1 cellular context compared by ENCODE assay signal in the genomic region with DNA sequence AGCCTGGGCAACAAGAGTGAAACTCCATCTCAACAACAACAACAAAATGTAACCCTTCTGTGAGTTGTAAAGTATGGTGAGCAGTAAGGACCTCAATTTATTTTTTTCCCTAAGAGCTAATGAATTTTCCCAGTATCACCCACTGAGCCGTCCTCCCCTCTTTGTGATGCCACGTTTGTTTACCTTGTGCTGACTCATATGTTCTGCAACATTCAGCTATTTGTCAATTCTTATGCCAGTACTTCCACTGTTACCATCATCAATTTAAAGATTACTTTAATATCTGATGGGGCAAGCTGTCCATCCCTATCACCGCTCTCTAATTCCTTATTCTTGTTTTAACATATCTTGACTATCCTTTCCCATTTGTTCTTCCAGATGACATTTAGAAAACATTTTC.
TF ChIP-seq lines count a peak whose summit lies in the region.

No MANE protein-coding gene starts in this region.

TF ChIP-seq in HepG2, 621 proteins besides CTCF, POLR2A, EP300 and RAD21 (continues in another document):
- TF ChIP-seq SRF (IDR thresholded peaks at IDR 0.05; ENCODE audit: low read depth, low read length) (no peak), IRX3 (CRISPR knock-in tag; IDR thresholded peaks at IDR 0.05; ENCODE audit: borderline replicate concordance, low read depth) (no peak), NFE2L2 (IDR thresholded peaks at IDR 0.05; ENCODE audit: low read length) (peak; percentile 25; the same call in 1 of the 2 replicates), ARNT (IDR thresholded peaks at IDR 0.05) (no peak), ZNF776 (CRISPR knock-in tag; IDR thresholded peaks at IDR 0.05) (no peak), ZNF546 (CRISPR knock-in tag; conservative IDR thresholded peaks at IDR 0.05) (no peak), ZKSCAN8 (CRISPR knock-in tag; IDR thresholded peaks at IDR 0.05; ENCODE audit: borderline replicate concordance) (no peak), SIN3B (IDR thresholded peaks at IDR 0.05; ENCODE audit: low read length) (no peak), ZNF382 (CRISPR knock-in tag; IDR thresholded peaks at IDR 0.05; ENCODE audit: borderline replicate concordance) (no peak), ISL2 (CRISPR knock-in tag; IDR thresholded peaks at IDR 0.05) (no peak), DNMT1 (CRISPR knock-in tag; IDR thresholded peaks at IDR 0.05) (no peak), USF2 (IDR thresholded peaks at IDR 0.05; ENCODE audit: low read depth, low read length) (no peak), USF2 (CRISPR knock-in tag; IDR thresholded peaks at IDR 0.05; ENCODE audit: borderline replicate concordance) (no peak), CEBPB (IDR thresholded peaks at IDR 0.05; ENCODE audit: borderline replicate concordance, low read depth, low read length) (peak; percentile 82), ZNF784 (CRISPR knock-in tag; IDR thresholded peaks at IDR 0.05; ENCODE audit: borderline replicate concordance) (no peak), ZNF644 (CRISPR knock-in tag; IDR thresholded peaks at IDR 0.05; ENCODE audit: low read depth) (0 out of 2 replicates have a peak, but pooled peaks have one; percentile 13), ZFP41 (CRISPR knock-in tag; IDR thresholded peaks at IDR 0.05; ENCODE audit: borderline replicate concordance) (no peak), ZBTB7B (CRISPR knock-in tag; IDR thresholded peaks at IDR 0.05) (no peak), MAFK (conservative IDR thresholded peaks at IDR 0.05 in 1 of 2, IDR thresholded peaks at IDR 0.05 in 1 of 2; ENCODE audit: low read length in 2 of 2) (peak; percentile 87 to 91), JUNB (CRISPR knock-in tag; IDR thresholded peaks at IDR 0.05; ENCODE audit: borderline replicate concordance) (peak; percentile 79), FOSL1 (CRISPR knock-in tag; IDR thresholded peaks at IDR 0.05; ENCODE audit: borderline replicate concordance) (peak; percentile 75; the same call in 1 of the 2 replicates), ZNF446 (CRISPR knock-in tag; IDR thresholded peaks at IDR 0.05) (no peak), FOSL2 (CRISPR knock-in tag; IDR thresholded peaks at IDR 0.05) (peak; percentile 98), SKIL (CRISPR knock-in tag; IDR thresholded peaks at IDR 0.05; ENCODE audit: borderline replicate concordance) (no peak), ZFP36L1 (CRISPR knock-in tag; IDR thresholded peaks at IDR 0.05) (no peak), ZNF335 (CRISPR knock-in tag; IDR thresholded peaks at IDR 0.05) (peak; percentile 35; the same call in 1 of the 2 replicates), ATF7-NPFF (CRISPR knock-in tag; IDR thresholded peaks at IDR 0.05; ENCODE audit: low read depth) (no peak), HINFP (CRISPR knock-in tag; IDR thresholded peaks at IDR 0.05; ENCODE audit: low read depth) (no peak), ZNF580 (CRISPR knock-in tag; IDR thresholded peaks at IDR 0.05; ENCODE audit: borderline replicate concordance, low read depth) (no peak), KDM6A (CRISPR knock-in tag; IDR thresholded peaks at IDR 0.05; ENCODE audit: low read depth) (no peak), MAFF (IDR thresholded peaks at IDR 0.05; ENCODE audit: low read depth, low read length) (peak; percentile 89), ZNF780A (CRISPR knock-in tag; IDR thresholded peaks at IDR 0.05) (no peak), FOXA3 (CRISPR knock-in tag; IDR thresholded peaks at IDR 0.05) (peak; percentile 82; the same call in 1 of the 2 replicates), GATAD2A (CRISPR knock-in tag; IDR thresholded peaks at IDR 0.05) (peak; percentile 59), TEAD3 (CRISPR knock-in tag; optimal IDR thresholded peaks at IDR 0.05; ENCODE audit: borderline replicate concordance) (no peak), ZKSCAN5 (CRISPR knock-in tag; IDR thresholded peaks at IDR 0.05) (no peak), GTF2F1 (IDR thresholded peaks at IDR 0.05; ENCODE audit: low read length) (no peak), ZNF75D (CRISPR knock-in tag; IDR thresholded peaks at IDR 0.05; ENCODE audit: borderline replicate concordance) (no peak), SMC3 (IDR thresholded peaks at IDR 0.05; ENCODE audit: low read length) (no peak), ZNF572 (CRISPR knock-in tag; IDR thresholded peaks at IDR 0.05) (no peak), ZNF562 (CRISPR knock-in tag; IDR thresholded peaks at IDR 0.05; ENCODE audit: borderline replicate concordance) (no peak), JUND (CRISPR knock-in tag; IDR thresholded peaks at IDR 0.05) (peak; percentile 85), NPAS2 (CRISPR knock-in tag; IDR thresholded peaks at IDR 0.05; ENCODE audit: borderline replicate concordance) (no peak), RCOR2 (CRISPR knock-in tag; IDR thresholded peaks at IDR 0.05) (no peak), CREB1 (IDR thresholded peaks at IDR 0.05) (no peak), CREB1 (CRISPR knock-in tag; IDR thresholded peaks at IDR 0.05) (0 out of 2 replicates have a peak, but pooled peaks have one; percentile 40), ISX (CRISPR knock-in tag; conservative IDR thresholded peaks at IDR 0.05) (no peak), REXO4 (CRISPR knock-in tag; IDR thresholded peaks at IDR 0.05; ENCODE audit: borderline replicate concordance) (no peak), NR1H2 (CRISPR knock-in tag; IDR thresholded peaks at IDR 0.05; ENCODE audit: borderline replicate concordance, low read depth) (no peak), KAT2B (IDR thresholded peaks at IDR 0.05; ENCODE audit: borderline replicate concordance, low read depth, low read length) (no peak), TIGD3 (CRISPR knock-in tag; IDR thresholded peaks at IDR 0.05; ENCODE audit: borderline replicate concordance) (no peak)
- TF ChIP-seq, protein P1, sequence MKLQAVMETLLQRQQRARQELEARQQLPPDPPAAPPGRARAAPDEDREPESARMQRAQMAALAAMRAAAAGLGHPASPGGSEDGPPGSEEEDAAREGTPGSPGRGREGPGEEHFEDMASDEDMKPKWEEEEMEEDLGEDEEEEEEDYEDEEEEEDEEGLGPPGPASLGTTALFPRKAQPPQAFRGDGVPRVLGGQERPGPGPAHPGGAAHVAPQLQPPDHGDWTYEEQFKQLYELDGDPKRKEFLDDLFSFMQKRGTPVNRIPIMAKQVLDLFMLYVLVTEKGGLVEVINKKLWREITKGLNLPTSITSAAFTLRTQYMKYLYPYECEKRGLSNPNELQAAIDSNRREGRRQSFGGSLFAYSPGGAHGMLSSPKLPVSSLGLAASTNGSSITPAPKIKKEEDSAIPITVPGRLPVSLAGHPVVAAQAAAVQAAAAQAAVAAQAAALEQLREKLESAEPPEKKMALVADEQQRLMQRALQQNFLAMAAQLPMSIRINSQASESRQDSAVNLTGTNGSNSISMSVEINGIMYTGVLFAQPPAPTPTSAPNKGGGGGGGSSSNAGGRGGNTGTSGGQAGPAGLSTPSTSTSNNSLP (IDR thresholded peaks at IDR 0.05; ENCODE audit: low read depth, low read length): 0 out of 2 replicates have a peak, but pooled peaks have one; percentile 4
- TF ChIP-seq, protein P2, sequence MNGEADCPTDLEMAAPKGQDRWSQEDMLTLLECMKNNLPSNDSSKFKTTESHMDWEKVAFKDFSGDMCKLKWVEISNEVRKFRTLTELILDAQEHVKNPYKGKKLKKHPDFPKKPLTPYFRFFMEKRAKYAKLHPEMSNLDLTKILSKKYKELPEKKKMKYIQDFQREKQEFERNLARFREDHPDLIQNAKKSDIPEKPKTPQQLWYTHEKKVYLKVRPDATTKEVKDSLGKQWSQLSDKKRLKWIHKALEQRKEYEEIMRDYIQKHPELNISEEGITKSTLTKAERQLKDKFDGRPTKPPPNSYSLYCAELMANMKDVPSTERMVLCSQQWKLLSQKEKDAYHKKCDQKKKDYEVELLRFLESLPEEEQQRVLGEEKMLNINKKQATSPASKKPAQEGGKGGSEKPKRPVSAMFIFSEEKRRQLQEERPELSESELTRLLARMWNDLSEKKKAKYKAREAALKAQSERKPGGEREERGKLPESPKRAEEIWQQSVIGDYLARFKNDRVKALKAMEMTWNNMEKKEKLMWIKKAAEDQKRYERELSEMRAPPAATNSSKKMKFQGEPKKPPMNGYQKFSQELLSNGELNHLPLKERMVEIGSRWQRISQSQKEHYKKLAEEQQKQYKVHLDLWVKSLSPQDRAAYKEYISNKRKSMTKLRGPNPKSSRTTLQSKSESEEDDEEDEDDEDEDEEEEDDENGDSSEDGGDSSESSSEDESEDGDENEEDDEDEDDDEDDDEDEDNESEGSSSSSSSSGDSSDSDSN (CRISPR knock-in tag; IDR thresholded peaks at IDR 0.05): no peak
- TF ChIP-seq, protein P3, sequence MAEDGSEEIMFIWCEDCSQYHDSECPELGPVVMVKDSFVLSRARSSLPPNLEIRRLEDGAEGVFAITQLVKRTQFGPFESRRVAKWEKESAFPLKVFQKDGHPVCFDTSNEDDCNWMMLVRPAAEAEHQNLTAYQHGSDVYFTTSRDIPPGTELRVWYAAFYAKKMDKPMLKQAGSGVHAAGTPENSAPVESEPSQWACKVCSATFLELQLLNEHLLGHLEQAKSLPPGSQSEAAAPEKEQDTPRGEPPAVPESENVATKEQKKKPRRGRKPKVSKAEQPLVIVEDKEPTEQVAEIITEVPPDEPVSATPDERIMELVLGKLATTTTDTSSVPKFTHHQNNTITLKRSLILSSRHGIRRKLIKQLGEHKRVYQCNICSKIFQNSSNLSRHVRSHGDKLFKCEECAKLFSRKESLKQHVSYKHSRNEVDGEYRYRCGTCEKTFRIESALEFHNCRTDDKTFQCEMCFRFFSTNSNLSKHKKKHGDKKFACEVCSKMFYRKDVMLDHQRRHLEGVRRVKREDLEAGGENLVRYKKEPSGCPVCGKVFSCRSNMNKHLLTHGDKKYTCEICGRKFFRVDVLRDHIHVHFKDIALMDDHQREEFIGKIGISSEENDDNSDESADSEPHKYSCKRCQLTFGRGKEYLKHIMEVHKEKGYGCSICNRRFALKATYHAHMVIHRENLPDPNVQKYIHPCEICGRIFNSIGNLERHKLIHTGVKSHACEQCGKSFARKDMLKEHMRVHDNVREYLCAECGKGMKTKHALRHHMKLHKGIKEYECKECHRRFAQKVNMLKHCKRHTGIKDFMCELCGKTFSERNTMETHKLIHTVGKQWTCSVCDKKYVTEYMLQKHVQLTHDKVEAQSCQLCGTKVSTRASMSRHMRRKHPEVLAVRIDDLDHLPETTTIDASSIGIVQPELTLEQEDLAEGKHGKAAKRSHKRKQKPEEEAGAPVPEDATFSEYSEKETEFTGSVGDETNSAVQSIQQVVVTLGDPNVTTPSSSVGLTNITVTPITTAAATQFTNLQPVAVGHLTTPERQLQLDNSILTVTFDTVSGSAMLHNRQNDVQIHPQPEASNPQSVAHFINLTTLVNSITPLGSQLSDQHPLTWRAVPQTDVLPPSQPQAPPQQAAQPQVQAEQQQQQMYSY (CRISPR knock-in tag; IDR thresholded peaks at IDR 0.05): no peak
